Comparison of ENCODE assay signal across 10 cellular contexts in the genomic region with DNA sequence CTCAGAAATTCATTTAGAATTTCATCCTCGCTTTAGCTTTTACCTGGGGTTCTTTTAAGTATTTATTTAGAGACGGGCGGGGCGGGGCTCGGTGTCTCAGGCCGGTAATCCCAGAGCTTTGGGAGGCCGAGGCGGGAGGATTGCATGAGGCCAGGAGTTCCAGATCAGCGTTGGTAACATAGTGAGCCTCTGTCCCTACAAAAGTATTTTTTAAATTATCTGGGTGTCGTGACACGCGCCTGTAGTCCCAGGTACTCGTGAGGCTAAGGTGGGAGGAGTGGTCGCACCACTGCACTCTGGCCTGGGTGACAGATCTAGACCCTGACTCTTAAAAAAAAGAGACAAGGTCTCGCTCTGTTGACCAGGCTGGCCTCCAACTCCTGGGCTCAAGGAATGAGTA. TPM values are rescaled to one million over a fixed set of nuclear protein-coding genes. Genes with fewer than 3 reads are reported as not detected.
DNase-seq lines count a peak whose midpoint lies in the region; ATAC-seq and TF ChIP-seq lines count a peak whose summit lies in the region.
"Had no signal": no experiment of that assay in that cellular context is flagged by ENCODE, and none has a peak within 500 bp of the region (broad histone marks: within the 10 kb centered on the region; RNA-seq: fewer than 3 reads in every experiment).

No MANE protein-coding gene starts in this region.

- H3K27ac Mint-ChIP-seq in HFFc6 (peak overlapping the region; percentile 90), nephron (peak overlapping the region; percentile 29 to 99 (median 91))
- peak overlapping the region; percentile 90 for H3K27ac Mint-ChIP-seq in activated naive CD8-positive, alpha-beta T cell

- no peaks in the 10 kb centered on the region for H3K27me3 ChIP-seq in BLaER1 treated with 17β-estradiol and CSF1 and Interleukin-3, amounts not matched to agents 10 nM and 100 nM
- H3K27me3 ChIP-seq: pancreas had no signal

- peaks cover 17 to 27% (median 22%) of the 10 kb centered on the region in 10 experiments for H3K4me1 ChIP-seq in BLaER1 treated with 17β-estradiol and CSF1 and Interleukin-3, amounts not matched to agents 10 nM and 100 nM

- H3K36me3 ChIP-seq in BLaER1 treated with 17β-estradiol and CSF1 and Interleukin-3, amounts not matched to agents 10 nM and 100 nM, result peaks cover 0 to 36% (median 12%) of the 10 kb centered on the region in 11 experiments; a peak in 17 of 22 replicates
- H3K36me3 ChIP-seq: pancreas had no signal

- H3K4me3 Mint-ChIP-seq in HFFc6 (peak overlapping the region; percentile 94), nephron (peak overlapping the region; percentile 70 to 97 (median 72))
- H3K4me3 Mint-ChIP-seq in activated naive CD8-positive, alpha-beta T cell, result peak overlapping the region; percentile 98

- peaks cover 24% of the 10 kb centered on the region for H3K4me1 Mint-ChIP-seq in HFFc6 (ENCODE audit: low read depth)
- peaks cover 31% of the 10 kb centered on the region for H3K4me1 Mint-ChIP-seq in activated naive CD8-positive, alpha-beta T cell (ENCODE audit: low read depth)
- peaks cover 20% of the 10 kb centered on the region for H3K4me1 Mint-ChIP-seq in nephron

- H3K36me3 Mint-ChIP-seq in HFFc6 (ENCODE audit: low read depth) (peaks cover 4% of the 10 kb centered on the region; the same call in 1 of the 2 replicates), nephron (ENCODE audit: low read depth) (peaks cover 5% of the 10 kb centered on the region)
- H3K36me3 Mint-ChIP-seq in activated naive CD8-positive, alpha-beta T cell, result peaks cover 7% of the 10 kb centered on the region

- peaks cover 0 to 12% (median 6%) of the 10 kb centered on the region in 11 experiments; a peak in 15 of 22 replicates for H3K9me3 ChIP-seq in BLaER1 treated with 17β-estradiol and CSF1 and Interleukin-3, amounts not matched to agents 10 nM and 100 nM (replicated peaks in 1 of 11)
- H3K9me3 ChIP-seq: pancreas had no signal

- ATAC-seq in GM21576 (IDR thresholded peaks at IDR 0.05; ENCODE audit: unreplicated experiment), result no peak

- H3K4me3 ChIP-seq in BLaER1 treated with 17β-estradiol and CSF1 and Interleukin-3, amounts not matched to agents 10 nM and 100 nM, result peak overlapping the region in 3 of 10 experiments; percentile 93 to 99 (median 96); a peak in 2 of 20 replicates

- H3K27me3 Mint-ChIP-seq in HFFc6 (ENCODE audit: insufficient read depth) (no peaks in the 10 kb centered on the region), nephron (ENCODE audit: low read depth) (no peaks in the 10 kb centered on the region)
- H3K27me3 Mint-ChIP-seq in activated naive CD8-positive, alpha-beta T cell, result no peaks in the 10 kb centered on the region

- H3K9ac ChIP-seq in BLaER1 treated with 17β-estradiol and CSF1 and Interleukin-3, amounts not matched to agents 10 nM and 100 nM, result peak overlapping the region in 2 of 11 experiments; percentile 94 to 98; a peak in 4 of 22 replicates

- H3K9me3 Mint-ChIP-seq in HFFc6 (no peaks in the 10 kb centered on the region), nephron (no peaks in the 10 kb centered on the region)
- H3K9me3 Mint-ChIP-seq in activated naive CD8-positive, alpha-beta T cell (ENCODE audit: low read depth), result no peaks in the 10 kb centered on the region

- peaks cover 0 to 36% (median 26%) of the 10 kb centered on the region in 11 experiments; a peak in 13 of 22 replicates for H4K20me1 ChIP-seq in BLaER1 treated with 17β-estradiol and CSF1 and Interleukin-3, amounts not matched to agents 10 nM and 100 nM

- DNase-seq in HFFc6, result no peak
- DNase-seq in NCI-H1105 treated with DMSO at 0.1 percent for 48 hours (lab: John Stamatoyannopoulos, UW), result no peak
- DNase-seq in stimulated activated CD4-positive, alpha-beta T cell treated with anti-CD3 and anti-CD28 coated beads, Interleukin-2, amount 100 ng/mL, for 24 hours, result no peak
- DNase-seq in dermis blood vessel endothelial cell, result no peak
- DNase-seq: DMS153 had no signal

- H3K4me2 ChIP-seq in BLaER1 treated with 17β-estradiol and CSF1 and Interleukin-3, amounts not matched to agents 10 nM and 100 nM, result peak overlapping the region in 10 of 11 experiments; percentile 15 to 86 (median 74); a peak in 11 of 22 replicates

- H3K27ac ChIP-seq in BLaER1 treated with 17β-estradiol and CSF1 and Interleukin-3, amounts not matched to agents 10 nM and 100 nM, result peak overlapping the region in 8 of 11 experiments; percentile 91 to 97 (median 93); a peak in 16 of 22 replicates

- TF ChIP-seq CTCF in HFFc6 (IDR thresholded peaks at IDR 0.05) (no peak), nephron (IDR thresholded peaks at IDR 0.05; ENCODE audit: unreplicated experiment in 3 of 3) (no peak)

RNA-seq across cellular contexts. Expression of gene RSBN1, which starts 0.9 kb away (rescaled TPM):
- total RNA-seq in HFFc6 (2021; fragmentation: NEBNext Ultra II Directional; extraction: Animal tissue kit (Norgen Biotek cat#: 25700)), result 10 to 100 TPM in 3 of 6 experiments, 1 to 10 TPM in 3; 9.0 to 11.5 (median 10.0) TPM
- total RNA-seq in dermis blood vessel endothelial cell, result 18.1 and 18.4 TPM in 2 replicates

RNA-seq across cellular contexts. Expression of gene PHTF1, which starts 53.9 kb away (rescaled TPM):
- 10 to 100 TPM; 23.3 to 27.9 (median 24.8) TPM for total RNA-seq in HFFc6 (2021; fragmentation: NEBNext Ultra II Directional; extraction: Animal tissue kit (Norgen Biotek cat#: 25700))
- total RNA-seq in dermis blood vessel endothelial cell, result 65.7 and 69.4 TPM in 2 replicates

RNA-seq across cellular contexts. Expression of gene PTPN22, which starts 58.3 kb away (rescaled TPM):
- 1 to 10 TPM in 4 of 6 experiments, under 1 TPM in 2; 0.71 to 1.3 (median 1.0) TPM for total RNA-seq in HFFc6 (2021; fragmentation: NEBNext Ultra II Directional; extraction: Animal tissue kit (Norgen Biotek cat#: 25700))
- total RNA-seq in dermis blood vessel endothelial cell, result not detected in 2 replicates
